23 cellular contexts compared by ENCODE assay signal in the genomic region with DNA sequence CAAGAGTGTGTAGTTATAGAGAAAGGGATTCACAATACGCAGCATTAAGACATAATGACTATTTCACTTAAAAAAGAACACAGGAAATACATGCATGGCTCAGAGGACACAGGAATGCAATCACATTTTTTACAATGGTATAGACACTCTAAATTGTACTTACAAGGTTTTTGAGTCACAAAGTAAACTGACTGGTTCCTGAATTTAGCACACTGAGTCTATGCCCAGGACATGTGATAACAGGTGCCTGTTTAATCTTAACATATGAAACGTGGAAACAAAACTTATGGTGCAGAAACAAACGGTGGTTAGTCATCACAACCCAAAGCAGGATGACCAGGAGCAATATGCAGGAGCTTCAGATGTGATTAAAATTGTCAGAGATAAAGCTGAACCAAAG. TPM values are rescaled to one million over a fixed set of nuclear protein-coding genes. Genes with fewer than 3 reads are reported as not detected.
DNase-seq lines count a peak whose midpoint lies in the region; ATAC-seq and TF ChIP-seq lines count a peak whose summit lies in the region.
"Had no signal": no experiment of that assay in that cellular context is flagged by ENCODE, and none has a peak within 500 bp of the region (broad histone marks: within the 10 kb centered on the region; RNA-seq: fewer than 3 reads in every experiment).

No MANE protein-coding gene starts in this region.

- H2BK15ac ChIP-seq in mesenchymal stem cell (ENCODE audit: low read depth, poor library complexity, severe bottlenecking), result no peak overlapping the region

- in situ Hi-C loops in ACHN (cut with HindIII; ENCODE audit: low pct_ligation_motif_present, low pct_unique_long_range_greater_than_20kb, low sequenced_read_pairs), result no loop called here

- H3K27ac ChIP-seq in PC-3 (ENCODE audit: low read length) (no peak overlapping the region), esophagus (ENCODE audit: low read depth in 2 of 2, low read length in 1 of 2) (peak overlapping the region; percentile 61 to 65), mesenchymal stem cell (ENCODE audit: low read length, poor library complexity, severe bottlenecking) (peak overlapping the region; percentile 61)
- H3K27ac ChIP-seq: A549, uterus had no signal

- H3K9me3 Mint-ChIP-seq in activated T-helper 17 cell treated with anti-CD3 and anti-CD28 coated beads, Interleukin-2, amount 50 U/mL, for 72 hours, result no peaks in the 10 kb centered on the region
- H3K9me3 Mint-ChIP-seq: activated naive CD8-positive, alpha-beta T cell treated with anti-CD3 and anti-CD28 coated beads, Interleukin-2, amount 50 U/mL, for 24 hours; memory B cell; natural killer cell treated with Interleukin-12 subunit alpha and Interleukin-12 subunit beta and Interleukin-15 and Interleukin-18, amount 100 ng/mL, for 72 hours had no signal

- H4K20me1 ChIP-seq in PC-3 (ENCODE audit: low read length), result no peaks in the 10 kb centered on the region

- H3K9me3 ChIP-seq in PC-3 (ENCODE audit: low read length) (no peaks in the 10 kb centered on the region), esophagus (ENCODE audit: control insufficient read depth in 2 of 2, insufficient read depth in 1 of 2, low read depth in 1 of 2, low read length in 1 of 2) (no peaks in the 10 kb centered on the region), mesenchymal stem cell (ENCODE audit: control insufficient read depth, low read length) (no peaks in the 10 kb centered on the region)
- H3K9me3 ChIP-seq: A549, uterus had no signal

- peak; percentile 78 for ATAC-seq in PC-3
- ATAC-seq in activated T-helper 17 cell treated with anti-CD3 and anti-CD28 coated beads, Interleukin-2, amount 50 U/mL, for 72 hours (replicated peaks), result no peak
- ATAC-seq: A549; activated naive CD8-positive, alpha-beta T cell treated with anti-CD3 and anti-CD28 coated beads, Interleukin-2, amount 50 U/mL, for 24 hours; natural killer cell treated with Interleukin-12 subunit alpha and Interleukin-12 subunit beta and Interleukin-15 and Interleukin-18, amount 100 ng/mL, for 72 hours had no signal

- no peak overlapping the region for H3K4ac ChIP-seq in mesenchymal stem cell (ENCODE audit: low read depth in 1 of 2, low read length in 2 of 2)

- H2AK5ac ChIP-seq in mesenchymal stem cell (ENCODE audit: low read length, severe bottlenecking), result no peak overlapping the region

- peak; percentile 48 for DNase-seq in ACHN
- DNase-seq in PC-3, result peak; percentile 70
- DNase-seq in mesenchymal stem cell, result no peak
- DNase-seq in HEK293T (ENCODE audit: extremely low spot score), result no peak
- DNase-seq in medulla oblongata (ENCODE audit: extremely low spot score), result no peak
- DNase-seq in NOMO-1 treated with dmso at 0.1 percent for 144 hours (lab: John Stamatoyannopoulos, UW; ENCODE audit: unreplicated experiment), result no peak
- DNase-seq: activated naive CD8-positive, alpha-beta T cell treated with anti-CD3 and anti-CD28 coated beads, Interleukin-2, amount 50 U/mL, for 24 hours; cortex of kidney; DMS153; erythroblast; glutamatergic neuron; IMR-90; NCI-H1694 treated with DMSO at 0.1 percent for 48 hours; NCI-H226; stimulated activated CD4-positive, alpha-beta T cell treated with anti-CD3 and anti-CD28 coated beads, Interleukin-4, amount 100 ng/mL, for 1 hour; uterus had no signal

- no peaks in the 10 kb centered on the region for H3K79me2 ChIP-seq in PC-3 (ENCODE audit: low read length)

- H3K9me2 ChIP-seq in PC-3 (replicated peaks; ENCODE audit: low read length), result no peaks in the 10 kb centered on the region

- H3K14ac ChIP-seq in mesenchymal stem cell (ENCODE audit: low read length in 2 of 2), result no peak overlapping the region

- H3K9ac ChIP-seq in PC-3 (ENCODE audit: low read length) (no peak overlapping the region), mesenchymal stem cell (ENCODE audit: low read length) (no peak overlapping the region)

- POLR2A ChIA-PET in PC-3 (lab: Charles Lee; ENCODE audit: unreplicated experiment), result no interaction called here
- POLR2A ChIA-PET in HEK293T (lab: Yijun Ruan, JAX), result no interaction called here

- TF ChIP-seq CTCF in PC-3 (conservative IDR thresholded peaks at IDR 0.05; ENCODE audit: low read depth, low read length), result no peak

- no peaks in the 10 kb centered on the region for H3K36me3 ChIP-seq in PC-3 (ENCODE audit: low read depth, low read length)
- peaks cover 0 to 3% of the 10 kb centered on the region in 2 donors for H3K36me3 ChIP-seq in esophagus (ENCODE audit: control insufficient read depth in 2 of 2, insufficient read depth in 2 of 2, low read length in 1 of 2)
- no peaks in the 10 kb centered on the region for H3K36me3 ChIP-seq in mesenchymal stem cell (ENCODE audit: control insufficient read depth in 1 of 2, insufficient read depth in 2 of 2, low read depth in 1 of 2, low read length in 2 of 2)
- H3K36me3 ChIP-seq: uterus had no signal

- H3K4me1 ChIP-seq in PC-3 (ENCODE audit: insufficient read depth, low read length) (no peaks in the 10 kb centered on the region), esophagus (ENCODE audit: control insufficient read depth in 2 of 2, insufficient read depth in 2 of 2, low read length in 1 of 2) (peaks cover 0 to 14% of the 10 kb centered on the region in 2 donors), mesenchymal stem cell (ENCODE audit: control insufficient read depth, insufficient read depth, low read depth, low read length) (peaks cover 2% of the 10 kb centered on the region)
- H3K4me1 ChIP-seq: uterus had no signal

- H2AFZ ChIP-seq in PC-3 (ENCODE audit: low read length), result no peak overlapping the region
- no peak overlapping the region for H2AFZ ChIP-seq in mesenchymal stem cell (ENCODE audit: low read depth, low read length)

- no peaks in the 10 kb centered on the region for H3K36me3 Mint-ChIP-seq in activated T-helper 17 cell treated with anti-CD3 and anti-CD28 coated beads, Interleukin-2, amount 50 U/mL, for 72 hours (ENCODE audit: low read depth)
- H3K36me3 Mint-ChIP-seq: CD14-positive monocyte; memory B cell; natural killer cell treated with Interleukin-12 subunit alpha and Interleukin-12 subunit beta and Interleukin-15 and Interleukin-18, amount 100 ng/mL, for 72 hours had no signal

- H3K4me3 Mint-ChIP-seq in activated T-helper 17 cell treated with anti-CD3 and anti-CD28 coated beads, Interleukin-2, amount 50 U/mL, for 72 hours, result no peak overlapping the region
- H3K4me3 Mint-ChIP-seq: activated naive CD8-positive, alpha-beta T cell treated with anti-CD3 and anti-CD28 coated beads, Interleukin-2, amount 50 U/mL, for 24 hours; CD14-positive monocyte; memory B cell; natural killer cell treated with Interleukin-12 subunit alpha and Interleukin-12 subunit beta and Interleukin-15 and Interleukin-18, amount 100 ng/mL, for 72 hours had no signal

- CTCF ChIA-PET in PC-3 (lab: Charles Lee), result no interaction called here
- CTCF ChIA-PET in HEK293T (lab: Yijun Ruan, JAX), result interaction anchor here (0.5 kb wide), 1 partner anchor 37 kb away, joined by 3 read pairs; no protein-coding TSS in a partner anchor

- no peak overlapping the region for H3K27ac Mint-ChIP-seq in activated T-helper 17 cell treated with anti-CD3 and anti-CD28 coated beads, Interleukin-2, amount 50 U/mL, for 72 hours
- H3K27ac Mint-ChIP-seq: activated naive CD8-positive, alpha-beta T cell treated with anti-CD3 and anti-CD28 coated beads, Interleukin-2, amount 50 U/mL, for 24 hours; CD14-positive monocyte; memory B cell; natural killer cell treated with Interleukin-12 subunit alpha and Interleukin-12 subunit beta and Interleukin-15 and Interleukin-18, amount 100 ng/mL, for 72 hours had no signal

- H3K18ac ChIP-seq in mesenchymal stem cell (ENCODE audit: low read depth in 1 of 2, low read length in 2 of 2), result no peak overlapping the region

- no peak overlapping the region for H4K91ac ChIP-seq in mesenchymal stem cell (ENCODE audit: low read length)

- no peaks in the 10 kb centered on the region for H3F3A ChIP-seq in PC-3 (ENCODE audit: low read length, unreplicated experiment)

- H3K4me1 Mint-ChIP-seq in activated T-helper 17 cell treated with anti-CD3 and anti-CD28 coated beads, Interleukin-2, amount 50 U/mL, for 72 hours, result no peaks in the 10 kb centered on the region
- H3K4me1 Mint-ChIP-seq: activated naive CD8-positive, alpha-beta T cell treated with anti-CD3 and anti-CD28 coated beads, Interleukin-2, amount 50 U/mL, for 24 hours; CD14-positive monocyte had no signal

- BruUV-seq in PC-3 (replicated peaks; lab: Mats Ljungman, UMichigan), result no TSS peak

- H4K8ac ChIP-seq in mesenchymal stem cell (ENCODE audit: low read length), result no peak overlapping the region

- H3K27me3 Mint-ChIP-seq in activated T-helper 17 cell treated with anti-CD3 and anti-CD28 coated beads, Interleukin-2, amount 50 U/mL, for 72 hours, result peaks cover 41% of the 10 kb centered on the region

- intact Hi-C loops in PC-3 (cut with micrococcal nuclease), result loop anchor here (10.0 kb wide), 1 partner anchor 238 kb away; no protein-coding TSS in a partner anchor

- H2BK12ac ChIP-seq in mesenchymal stem cell (ENCODE audit: low read length in 2 of 2), result no peak overlapping the region

- H2BK5ac ChIP-seq in mesenchymal stem cell (ENCODE audit: low read depth, low read length, poor library complexity, severe bottlenecking), result no peak overlapping the region

- no peak overlapping the region for H3K23ac ChIP-seq in mesenchymal stem cell (ENCODE audit: low read length in 2 of 2)

- H3K27me3 ChIP-seq in PC-3 (ENCODE audit: low read length) (peaks cover 83% of the 10 kb centered on the region), esophagus (ENCODE audit: control insufficient read depth in 1 of 2, insufficient read depth in 2 of 2, low read length in 2 of 2) (no peaks in the 10 kb centered on the region), mesenchymal stem cell (ENCODE audit: control insufficient read depth in 1 of 2, insufficient read depth in 1 of 2, low read length in 2 of 2) (no peaks in the 10 kb centered on the region)
- H3K27me3 ChIP-seq: uterus had no signal

- no peaks in the 10 kb centered on the region for H3K79me1 ChIP-seq in mesenchymal stem cell (replicated peaks; ENCODE audit: low read length, poor library complexity, severe bottlenecking)

- no peak overlapping the region for H2BK120ac ChIP-seq in mesenchymal stem cell (ENCODE audit: low read depth, low read length)

- no peak overlapping the region for H3K4me2 ChIP-seq in PC-3 (ENCODE audit: low read length)
- H3K4me2 ChIP-seq in mesenchymal stem cell (ENCODE audit: low read length, poor library complexity, severe bottlenecking), result no peak overlapping the region
- H3K4me2 ChIP-seq: A549 had no signal

- WGBS in esophagus, 2 donors, result 28 to 33% methylated on average over 3 of the region's 3 CpGs
- 54% methylated on average over 2 of the region's 3 CpGs for WGBS in mesenchymal stem cell

- H3K4me3 ChIP-seq in PC-3 (ENCODE audit: low read length), result no peak overlapping the region
- no peak overlapping the region for H3K4me3 ChIP-seq in esophagus (ENCODE audit: low read depth in 1 of 2, low read length in 2 of 2)
- H3K4me3 ChIP-seq in mesenchymal stem cell (ENCODE audit: insufficient read depth in 1 of 2, low read depth in 1 of 2, low read length in 2 of 2), result no peak overlapping the region
- H3K4me3 ChIP-seq: A549, skin epidermis, uterus had no signal

TF ChIP-seq in HEK293T, 16 proteins besides CTCF, POLR2A, EP300 and RAD21 (continues in another document):
- no peak for TF ChIP-seq FOXA1 (IDR thresholded peaks at IDR 0.05)

RNA-seq across cellular contexts. Expression of a gene that starts 6.7 kb away (rescaled TPM):
- total RNA-seq in PC-3 (2014; rRNA removed), result not detected in 2 replicates
- polyA plus RNA-seq in esophagus, result 10 to 100 TPM in 1 of 2 donors, 1 to 10 TPM in 1; 9.6 to 11.8 TPM
- polyA plus RNA-seq in mesenchymal stem cell (2013, experiment 1 of 2), result 0.46 TPM
- 0.44 TPM for polyA plus RNA-seq in mesenchymal stem cell (2013, experiment 2 of 2)
- under 1 TPM; 0.30 to 0.85 TPM for total RNA-seq in activated T-helper 17 cell treated with anti-CD3 and anti-CD28 coated beads, Interleukin-2, amount 50 U/mL, for 72 hours

Comparison
In these comparisons a context has a peak if more than half of its experiments do, and no peak if none do; other contexts are left out.
1. DNase-seq: peak in ACHN (single experiment) and PC-3 (single experiment); none in mesenchymal stem cell (single experiment), HEK293T (single experiment), medulla oblongata (single experiment) and NOMO-1 treated with dmso at 0.1 percent for 144 hours (single experiment).